Comparison of ENCODE assay signal across 15 cellular contexts in the genomic region with DNA sequence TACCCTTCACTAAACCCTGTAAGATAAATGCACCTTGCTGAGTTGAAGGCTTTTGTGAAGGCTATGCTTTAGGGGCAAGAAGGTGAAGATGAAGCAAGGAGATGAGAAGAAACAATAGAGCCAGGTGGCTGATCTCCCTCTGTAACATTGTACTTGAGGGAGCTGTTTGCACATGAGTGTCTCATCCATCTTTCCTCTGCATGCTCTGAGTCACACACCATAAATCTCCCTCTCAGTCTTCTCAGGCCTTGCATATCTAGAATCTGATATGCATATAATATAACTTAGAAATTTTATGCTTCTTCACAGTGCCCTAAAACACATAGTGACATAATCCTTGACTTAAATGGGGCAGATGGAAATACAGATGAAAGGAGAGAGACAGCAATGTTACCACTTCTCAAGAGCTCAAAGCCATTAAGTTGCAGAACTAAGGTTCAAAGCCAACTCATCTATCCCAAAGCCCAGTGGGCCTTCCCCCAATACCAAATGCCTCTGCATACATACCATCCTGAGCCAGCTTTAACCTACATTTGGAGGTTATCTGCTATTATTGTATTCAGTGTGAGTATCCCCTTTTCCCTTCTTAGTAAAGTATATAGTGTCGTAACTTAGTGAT.
DNase-seq lines count a peak whose midpoint lies in the region; ATAC-seq and TF ChIP-seq lines count a peak whose summit lies in the region.
"Had no signal": no experiment of that assay in that cellular context is flagged by ENCODE, and none has a peak within 500 bp of the region (broad histone marks: within the 10 kb centered on the region; RNA-seq: fewer than 3 reads in every experiment).

No MANE protein-coding gene starts in this region.

- no peak overlapping the region for H3K9ac ChIP-seq in parathyroid adenoma

- CTCF ChIA-PET in A673 (lab: Charles Lee) = no interaction called here

- no peak for ATAC-seq in stimulated activated naive CD8-positive, alpha-beta T cell treated with anti-CD3 and anti-CD28 coated beads, Interleukin-15, amount 100 ng/mL, for 72 hours

- H3K4me1 ChIP-seq in parathyroid adenoma (peaks cover 10% of the 10 kb centered on the region), A673 (ENCODE audit: insufficient read depth, low read length, poor library complexity, severe bottlenecking) (no peaks in the 10 kb centered on the region)
- H3K4me1 ChIP-seq: right atrium auricular region had no signal

- H3K9me3 Mint-ChIP-seq in stimulated activated naive CD8-positive, alpha-beta T cell treated with anti-CD3 and anti-CD28 coated beads, Interleukin-15, amount 100 ng/mL, for 72 hours = no peaks in the 10 kb centered on the region

- H2AFZ ChIP-seq in parathyroid adenoma = peak overlapping the region; percentile 35

- H3K4me3 ChIP-seq in parathyroid adenoma (ENCODE audit: low read depth, low read length) = no peak overlapping the region
- H3K4me3 ChIP-seq in A673 (ENCODE audit: low read depth, low read length, poor library complexity, severe bottlenecking) = no peak overlapping the region
- H3K4me3 ChIP-seq: right atrium auricular region had no signal

- H3K27ac ChIP-seq in epithelial cell of prostate (no peak overlapping the region), parathyroid adenoma (no peak overlapping the region), A673 (ENCODE audit: low read depth, low read length, poor library complexity, severe bottlenecking) (no peak overlapping the region)
- H3K27ac ChIP-seq: right atrium auricular region had no signal

- H3K36me3 ChIP-seq in parathyroid adenoma (ENCODE audit: control insufficient read depth, insufficient read depth, low read length) = no peaks in the 10 kb centered on the region
- no peaks in the 10 kb centered on the region for H3K36me3 ChIP-seq in A673 (ENCODE audit: insufficient read depth, low read length, poor library complexity, severe bottlenecking)
- H3K36me3 ChIP-seq: right atrium auricular region had no signal

- DNase-seq in HCEC 1CT (peak; percentile 73), OCI-M1 (lab: John Stamatoyannopoulos, UW) (peak; percentile 31), epithelial cell of prostate (ENCODE audit: low read depth, low spot score) (peak; percentile 48), A673 (ENCODE audit: low spot score) (no peak)
- no peak for DNase-seq in stimulated activated naive CD8-positive, alpha-beta T cell treated with anti-CD3 and anti-CD28 coated beads, Interleukin-15, amount 100 ng/mL, for 72 hours
- DNase-seq in activated T-cell treated with anti-CD3 and anti-CD28 coated beads, Interleukin-2, amount 50 U/mL, for 48 hours = no peak
- DNase-seq: activated CD4-positive, alpha-beta T cell treated with anti-CD3 and anti-CD28 coated beads for 4 hours; activated T-cell treated with anti-CD3 and anti-CD28 coated beads for 4 hours; cerebellar nuclear complex; H7; NCI-H526; stimulated activated CD4-positive, alpha-beta T cell treated with anti-CD3 and anti-CD28 coated beads, Interleukin-4, amount 100 ng/mL, for 4 hours; trophoblast cell had no signal

- peaks cover 6% of the 10 kb centered on the region for H3K4me1 Mint-ChIP-seq in stimulated activated naive CD8-positive, alpha-beta T cell treated with anti-CD3 and anti-CD28 coated beads, Interleukin-15, amount 100 ng/mL, for 72 hours

- POLR2A ChIA-PET in A673 (lab: Charles Lee; ENCODE audit: low non-redundant PET) = no interaction called here

- no peaks in the 10 kb centered on the region for H3K27me3 Mint-ChIP-seq in stimulated activated naive CD8-positive, alpha-beta T cell treated with anti-CD3 and anti-CD28 coated beads, Interleukin-15, amount 100 ng/mL, for 72 hours

- BruUV-seq in A673 (replicated peaks; lab: Mats Ljungman, UMichigan) = no TSS peak

- no peak for TF ChIP-seq CTCF in parathyroid adenoma (IDR thresholded peaks at IDR 0.05)
- no peak for TF ChIP-seq CTCF in A673 (conservative IDR thresholded peaks at IDR 0.05; ENCODE audit: low read depth, low read length)

- H3K4me2 ChIP-seq in parathyroid adenoma (ENCODE audit: low read length) = no peak overlapping the region

- no peaks in the 10 kb centered on the region for H3K79me2 ChIP-seq in parathyroid adenoma

- no peak overlapping the region for H3K4me3 Mint-ChIP-seq in stimulated activated naive CD8-positive, alpha-beta T cell treated with anti-CD3 and anti-CD28 coated beads, Interleukin-15, amount 100 ng/mL, for 72 hours

- no peaks in the 10 kb centered on the region for H3K27me3 ChIP-seq in parathyroid adenoma (ENCODE audit: control insufficient read depth, insufficient read depth, low read length)
- no peaks in the 10 kb centered on the region for H3K27me3 ChIP-seq in A673 (replicated peaks; ENCODE audit: insufficient read depth, low read depth, low read length, poor library complexity)
- H3K27me3 ChIP-seq: right atrium auricular region had no signal

- H3K9me3 ChIP-seq in parathyroid adenoma (ENCODE audit: control insufficient read depth, low read length) (no peaks in the 10 kb centered on the region), A673 (ENCODE audit: low read depth, low read length, poor library complexity, severe bottlenecking) (no peaks in the 10 kb centered on the region)
- H3K9me3 ChIP-seq: right atrium auricular region had no signal

- H3K27ac Mint-ChIP-seq in stimulated activated naive CD8-positive, alpha-beta T cell treated with anti-CD3 and anti-CD28 coated beads, Interleukin-15, amount 100 ng/mL, for 72 hours = no peak overlapping the region

- intact Hi-C loops in A673 (cut with micrococcal nuclease; ENCODE audit: unreplicated experiment) = no loop called here

Comparison
In these comparisons a context has a peak if more than half of its experiments do, and no peak if none do; other contexts are left out.
1. DNase-seq: peak in HCEC 1CT (single experiment), OCI-M1 (single experiment) and epithelial cell of prostate (single experiment); none in stimulated activated naive CD8-positive, alpha-beta T cell treated with anti-CD3 and anti-CD28 coated beads, Interleukin-15, amount 100 ng/mL, for 72 hours (0 of 2), A673 (single experiment) and activated T-cell treated with anti-CD3 and anti-CD28 coated beads, Interleukin-2, amount 50 U/mL, for 48 hours (0 of 2).